ENCODE assay signal across 2 cellular contexts in genomic region chr1:11796036-11796828, GRCh38.
TF ChIP-seq lines count a peak whose summit lies in the region.

No MANE protein-coding gene starts in this region.

TF ChIP-seq in endothelial cell of umbilical vein, 7 proteins besides CTCF, POLR2A, EP300 and RAD21:
- TF ChIP-seq POLR2AphosphoS5 (IDR thresholded peaks at IDR 0.05; ENCODE audit: insufficient read depth, low read depth, low read length) (no peak), GATA2 (IDR thresholded peaks at IDR 0.05; ENCODE audit: insufficient read depth, insufficient read length, low read depth, low read length) (no peak)

TF ChIP-seq in SK-N-SH, 30 proteins besides CTCF, POLR2A, EP300 and RAD21:
- TF ChIP-seq, protein P1, sequence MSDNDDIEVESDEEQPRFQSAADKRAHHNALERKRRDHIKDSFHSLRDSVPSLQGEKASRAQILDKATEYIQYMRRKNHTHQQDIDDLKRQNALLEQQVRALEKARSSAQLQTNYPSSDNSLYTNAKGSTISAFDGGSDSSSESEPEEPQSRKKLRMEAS (IDR thresholded peaks at IDR 0.05; ENCODE audit: low read depth): no peak
- TF ChIP-seq ELF1 (IDR thresholded peaks at IDR 0.05): no peak
- no peak for TF ChIP-seq POLR2AphosphoS5 (IDR thresholded peaks at IDR 0.05; ENCODE audit: low read depth, low read length)
- TF ChIP-seq TCF12 (IDR thresholded peaks at IDR 0.05): no peak
- no peak for TF ChIP-seq TEAD4 (IDR thresholded peaks at IDR 0.05; ENCODE audit: borderline replicate concordance, insufficient read depth)
- no peak for TF ChIP-seq SMC3 (IDR thresholded peaks at IDR 0.05; ENCODE audit: low read depth, low read length)
- no peak for TF ChIP-seq NFIC (IDR thresholded peaks at IDR 0.05; ENCODE audit: borderline replicate concordance)
- TF ChIP-seq, protein P2, sequence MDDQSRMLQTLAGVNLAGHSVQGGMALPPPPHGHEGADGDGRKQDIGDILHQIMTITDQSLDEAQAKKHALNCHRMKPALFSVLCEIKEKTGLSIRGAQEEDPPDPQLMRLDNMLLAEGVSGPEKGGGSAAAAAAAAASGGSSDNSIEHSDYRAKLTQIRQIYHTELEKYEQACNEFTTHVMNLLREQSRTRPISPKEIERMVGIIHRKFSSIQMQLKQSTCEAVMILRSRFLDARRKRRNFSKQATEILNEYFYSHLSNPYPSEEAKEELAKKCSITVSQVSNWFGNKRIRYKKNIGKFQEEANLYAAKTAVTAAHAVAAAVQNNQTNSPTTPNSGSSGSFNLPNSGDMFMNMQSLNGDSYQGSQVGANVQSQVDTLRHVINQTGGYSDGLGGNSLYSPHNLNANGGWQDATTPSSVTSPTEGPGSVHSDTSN (IDR thresholded peaks at IDR 0.05): no peak
- TF ChIP-seq RFX5 (IDR thresholded peaks at IDR 0.05; ENCODE audit: low read length): no peak
- TF ChIP-seq, protein P3, sequence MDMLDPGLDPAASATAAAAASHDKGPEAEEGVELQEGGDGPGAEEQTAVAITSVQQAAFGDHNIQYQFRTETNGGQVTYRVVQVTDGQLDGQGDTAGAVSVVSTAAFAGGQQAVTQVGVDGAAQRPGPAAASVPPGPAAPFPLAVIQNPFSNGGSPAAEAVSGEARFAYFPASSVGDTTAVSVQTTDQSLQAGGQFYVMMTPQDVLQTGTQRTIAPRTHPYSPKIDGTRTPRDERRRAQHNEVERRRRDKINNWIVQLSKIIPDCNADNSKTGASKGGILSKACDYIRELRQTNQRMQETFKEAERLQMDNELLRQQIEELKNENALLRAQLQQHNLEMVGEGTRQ (IDR thresholded peaks at IDR 0.05; ENCODE audit: borderline replicate concordance, low read depth, low read length): no peak
- TF ChIP-seq SIN3A (IDR thresholded peaks at IDR 0.05; ENCODE audit: borderline replicate concordance, low read depth, low read length): no peak
- no peak for TF ChIP-seq MEF2A (IDR thresholded peaks at IDR 0.05; ENCODE audit: borderline replicate concordance, low read depth)
- TF ChIP-seq, protein P4, sequence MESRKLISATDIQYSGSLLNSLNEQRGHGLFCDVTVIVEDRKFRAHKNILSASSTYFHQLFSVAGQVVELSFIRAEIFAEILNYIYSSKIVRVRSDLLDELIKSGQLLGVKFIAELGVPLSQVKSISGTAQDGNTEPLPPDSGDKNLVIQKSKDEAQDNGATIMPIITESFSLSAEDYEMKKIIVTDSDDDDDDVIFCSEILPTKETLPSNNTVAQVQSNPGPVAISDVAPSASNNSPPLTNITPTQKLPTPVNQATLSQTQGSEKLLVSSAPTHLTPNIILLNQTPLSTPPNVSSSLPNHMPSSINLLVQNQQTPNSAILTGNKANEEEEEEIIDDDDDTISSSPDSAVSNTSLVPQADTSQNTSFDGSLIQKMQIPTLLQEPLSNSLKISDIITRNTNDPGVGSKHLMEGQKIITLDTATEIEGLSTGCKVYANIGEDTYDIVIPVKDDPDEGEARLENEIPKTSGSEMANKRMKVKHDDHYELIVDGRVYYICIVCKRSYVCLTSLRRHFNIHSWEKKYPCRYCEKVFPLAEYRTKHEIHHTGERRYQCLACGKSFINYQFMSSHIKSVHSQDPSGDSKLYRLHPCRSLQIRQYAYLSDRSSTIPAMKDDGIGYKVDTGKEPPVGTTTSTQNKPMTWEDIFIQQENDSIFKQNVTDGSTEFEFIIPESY (IDR thresholded peaks at IDR 0.05; ENCODE audit: borderline replicate concordance, low read depth): no peak
- no peak for TF ChIP-seq JUND (IDR thresholded peaks at IDR 0.05)
- TF ChIP-seq IRF3 (IDR thresholded peaks at IDR 0.05; ENCODE audit: low read depth, low read length): no peak
- no peak for TF ChIP-seq GABPA (IDR thresholded peaks at IDR 0.05; ENCODE audit: low read depth)
- TF ChIP-seq MXI1 (IDR thresholded peaks at IDR 0.05; ENCODE audit: low read depth, low read length): no peak
- no peak for TF ChIP-seq REST (IDR thresholded peaks at IDR 0.05; ENCODE audit: low read depth, low read length)
- TF ChIP-seq EZH2phosphoT487 (IDR thresholded peaks at IDR 0.05; ENCODE audit: borderline replicate concordance, low read depth): no peak
- TF ChIP-seq FOSL2 (IDR thresholded peaks at IDR 0.05; ENCODE audit: borderline replicate concordance, low read depth): no peak
TF ChIP-seq in SK-N-SH: peak in this region for 0.
